ENCODE assay signal across 1 cellular context in the genomic region with DNA sequence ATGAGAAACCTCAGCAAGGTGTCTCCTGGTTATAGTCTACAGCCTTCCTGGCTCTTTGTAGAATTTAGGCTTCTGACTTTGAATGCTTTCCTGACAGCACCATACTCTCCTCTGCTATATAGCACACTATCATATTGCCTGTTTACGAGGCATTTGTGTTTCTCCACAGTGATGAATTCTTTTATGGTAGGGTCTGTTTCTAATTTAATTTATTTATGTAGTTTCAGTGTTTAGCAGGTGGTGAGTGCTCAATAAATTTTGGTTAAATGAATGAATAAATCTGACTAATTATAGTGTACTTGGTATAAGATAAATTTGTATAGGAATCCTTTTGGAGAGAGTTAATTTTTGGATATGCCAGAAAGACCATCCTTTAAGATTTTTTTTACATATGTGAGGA.
TF ChIP-seq lines count a peak whose summit lies in the region.

No MANE protein-coding gene starts in this region.

TF ChIP-seq in IMR-90, 13 proteins besides CTCF, POLR2A, EP300 and RAD21 (continued from another document):
- TF ChIP-seq CEBPB (IDR thresholded peaks at IDR 0.05; ENCODE audit: low read depth, low read length) (no peak), USF2 (IDR thresholded peaks at IDR 0.05; ENCODE audit: low read depth, low read length) (no peak), RCOR1 (IDR thresholded peaks at IDR 0.05; ENCODE audit: insufficient replicate concordance, low read length) (no peak)
